In the genomic region with DNA sequence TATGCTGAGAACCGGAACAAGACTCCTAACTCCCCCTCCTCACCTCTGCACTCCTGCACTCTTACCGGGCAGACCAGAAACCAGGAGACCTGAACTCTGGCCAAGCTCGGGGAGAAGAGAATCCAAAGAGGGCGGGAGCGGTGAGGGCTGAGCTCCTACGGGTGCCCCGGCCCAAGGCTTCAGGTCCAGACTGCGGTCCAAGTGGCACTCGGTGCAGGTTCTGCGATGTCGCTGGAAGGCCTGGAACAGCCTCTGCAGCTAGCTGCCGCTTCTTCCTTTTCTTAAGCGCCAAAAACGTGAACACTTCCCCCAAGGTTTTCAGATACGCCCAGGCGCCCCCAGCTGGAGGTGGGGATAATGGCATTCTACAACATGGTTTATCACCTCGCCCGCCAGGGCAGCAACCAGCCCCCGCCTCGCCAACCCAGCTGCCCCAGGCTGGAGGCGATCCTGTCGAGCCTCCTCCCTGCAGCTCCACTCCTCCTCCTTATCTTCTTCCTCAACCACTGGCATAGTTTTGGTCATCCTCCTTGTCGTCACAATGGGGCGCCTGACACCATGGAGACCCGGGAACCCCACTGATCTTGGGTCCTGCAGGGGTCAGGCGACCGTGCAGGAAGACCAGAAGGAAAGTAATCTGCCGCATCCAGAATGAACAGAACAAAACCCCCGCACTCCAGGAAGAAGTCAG, we compare ENCODE assay signal across 15 cellular contexts.
"Had no signal": no experiment of that assay in that cellular context is flagged by ENCODE, and none has a peak within 500 bp of the region (broad histone marks: within the 10 kb centered on the region; RNA-seq: fewer than 3 reads in every experiment).

No MANE protein-coding gene starts in this region.

- H3K27ac ChIP-seq: dorsolateral prefrontal cortex, esophagus muscularis mucosa, prostate gland, right lobe of liver, tibial artery had no signal

- H3K4me1 ChIP-seq: esophagus muscularis mucosa, prostate gland, right lobe of liver, tibial artery had no signal

- H3K27me3 Mint-ChIP-seq: activated CD8-positive, alpha-beta memory T cell treated with anti-CD3 and anti-CD28 coated beads, Interleukin-2, amount 10 ng/mL, durations not matched to agents 7 days and 5 days; activated naive CD8-positive, alpha-beta T cell treated with anti-CD3 and anti-CD28 coated beads, Interleukin-2, amount 10 ng/mL, durations not matched to agents 7 days and 5 days; memory B cell; natural killer cell treated with Interleukin-12 subunit alpha and Interleukin-12 subunit beta and Interleukin-15 and Interleukin-18, amount 100 ng/mL, for 72 hours had no signal

- H3K9me3 ChIP-seq: esophagus muscularis mucosa, prostate gland, right lobe of liver had no signal

- H3K4me3 ChIP-seq: dorsolateral prefrontal cortex, esophagus muscularis mucosa, prostate gland, right lobe of liver, tibial artery had no signal

- H3K4me1 Mint-ChIP-seq: activated CD8-positive, alpha-beta memory T cell treated with anti-CD3 and anti-CD28 coated beads, Interleukin-2, amount 10 ng/mL, durations not matched to agents 7 days and 5 days; activated naive CD8-positive, alpha-beta T cell treated with anti-CD3 and anti-CD28 coated beads, Interleukin-2, amount 10 ng/mL, durations not matched to agents 7 days and 5 days; memory B cell; stimulated activated effector memory CD8-positive, alpha-beta T cell treated with anti-CD3 and anti-CD28 coated beads, Interleukin-12 subunit alpha, Interleukin-12 subunit beta, amount 100 ng/mL, for 72 hours had no signal

- H3K27ac Mint-ChIP-seq: activated CD8-positive, alpha-beta memory T cell treated with anti-CD3 and anti-CD28 coated beads, Interleukin-2, amount 10 ng/mL, durations not matched to agents 7 days and 5 days; activated naive CD8-positive, alpha-beta T cell treated with anti-CD3 and anti-CD28 coated beads, Interleukin-2, amount 10 ng/mL, durations not matched to agents 7 days and 5 days; memory B cell; natural killer cell treated with Interleukin-12 subunit alpha and Interleukin-12 subunit beta and Interleukin-15 and Interleukin-18, amount 100 ng/mL, for 72 hours; stimulated activated effector memory CD8-positive, alpha-beta T cell treated with anti-CD3 and anti-CD28 coated beads, Interleukin-12 subunit alpha, Interleukin-12 subunit beta, amount 100 ng/mL, for 72 hours had no signal

- H3K36me3 ChIP-seq: esophagus muscularis mucosa, prostate gland, right lobe of liver, tibial artery had no signal

- DNase-seq: activated CD4-positive, alpha-beta T cell treated with anti-CD3 and anti-CD28 coated beads, Interleukin-2, amount 50 U/mL, for 4 hours; activated CD8-positive, alpha-beta memory T cell treated with anti-CD3 and anti-CD28 coated beads, Interleukin-2, amount 10 ng/mL, durations not matched to agents 7 days and 5 days; activated gamma-delta T cell treated with Interleukin-2 at 50 U/mL for 16 hours; activated naive CD8-positive, alpha-beta T cell treated with anti-CD3 and anti-CD28 coated beads, Interleukin-2, amount 10 ng/mL, durations not matched to agents 7 days and 5 days; activated T-cell treated with anti-CD3 and anti-CD28 coated beads, Interleukin-2, amount 50 U/mL, for 48 hours; anterior cingulate cortex; dorsolateral prefrontal cortex; right lobe of liver; tibial artery had no signal

- H3K4me3 Mint-ChIP-seq: activated CD8-positive, alpha-beta memory T cell treated with anti-CD3 and anti-CD28 coated beads, Interleukin-2, amount 10 ng/mL, durations not matched to agents 7 days and 5 days; activated naive CD8-positive, alpha-beta T cell treated with anti-CD3 and anti-CD28 coated beads, Interleukin-2, amount 10 ng/mL, durations not matched to agents 7 days and 5 days; memory B cell; natural killer cell treated with Interleukin-12 subunit alpha and Interleukin-12 subunit beta and Interleukin-15 and Interleukin-18, amount 100 ng/mL, for 72 hours; stimulated activated effector memory CD8-positive, alpha-beta T cell treated with anti-CD3 and anti-CD28 coated beads, Interleukin-12 subunit alpha, Interleukin-12 subunit beta, amount 100 ng/mL, for 72 hours had no signal

- ATAC-seq: activated CD4-positive, CD25-positive, alpha-beta regulatory T cell treated with anti-CD3 and anti-CD28 coated beads, Interleukin-2, amount 50 U/mL, for 24 hours; activated CD8-positive, alpha-beta memory T cell treated with anti-CD3 and anti-CD28 coated beads, Interleukin-2, amount 10 ng/mL, durations not matched to agents 7 days and 5 days; natural killer cell treated with Interleukin-12 subunit alpha and Interleukin-12 subunit beta and Interleukin-15 and Interleukin-18, amount 100 ng/mL, for 72 hours; right lobe of liver; stimulated activated effector memory CD8-positive, alpha-beta T cell treated with anti-CD3 and anti-CD28 coated beads, Interleukin-12 subunit alpha, Interleukin-12 subunit beta, amount 100 ng/mL, for 72 hours had no signal

- H3K36me3 Mint-ChIP-seq: activated CD8-positive, alpha-beta memory T cell treated with anti-CD3 and anti-CD28 coated beads, Interleukin-2, amount 10 ng/mL, durations not matched to agents 7 days and 5 days; activated naive CD8-positive, alpha-beta T cell treated with anti-CD3 and anti-CD28 coated beads, Interleukin-2, amount 10 ng/mL, durations not matched to agents 7 days and 5 days; memory B cell; stimulated activated effector memory CD8-positive, alpha-beta T cell treated with anti-CD3 and anti-CD28 coated beads, Interleukin-12 subunit alpha, Interleukin-12 subunit beta, amount 100 ng/mL, for 72 hours had no signal

- H3K27me3 ChIP-seq: right lobe of liver, tibial artery had no signal
